In the genomic region with DNA sequence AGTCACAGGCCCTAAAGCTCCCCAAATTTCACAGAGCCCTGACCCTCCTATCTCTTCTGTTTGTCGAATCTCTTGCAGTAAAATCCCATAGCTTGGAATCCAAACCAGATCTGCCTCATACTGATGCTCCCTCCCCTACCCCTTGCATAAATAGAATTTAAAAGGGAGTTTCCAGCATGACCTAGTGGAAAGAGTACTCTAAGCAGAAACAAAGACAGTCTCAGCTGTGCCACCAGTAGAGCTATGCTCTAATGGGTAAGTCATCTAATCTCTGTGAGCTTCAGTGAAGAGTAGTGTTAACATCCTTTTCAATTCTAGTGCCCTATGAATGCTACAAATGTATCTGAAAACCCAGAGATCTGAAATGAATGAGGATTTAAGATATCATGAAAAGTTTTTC, we compare ENCODE assay signal across 2 cellular contexts.
TF ChIP-seq lines count a peak whose summit lies in the region.

No MANE protein-coding gene starts in this region.

TF ChIP-seq in GM23338, 12 proteins besides CTCF, POLR2A, EP300 and RAD21 (continued from another document):
- TF ChIP-seq, protein P1, sequence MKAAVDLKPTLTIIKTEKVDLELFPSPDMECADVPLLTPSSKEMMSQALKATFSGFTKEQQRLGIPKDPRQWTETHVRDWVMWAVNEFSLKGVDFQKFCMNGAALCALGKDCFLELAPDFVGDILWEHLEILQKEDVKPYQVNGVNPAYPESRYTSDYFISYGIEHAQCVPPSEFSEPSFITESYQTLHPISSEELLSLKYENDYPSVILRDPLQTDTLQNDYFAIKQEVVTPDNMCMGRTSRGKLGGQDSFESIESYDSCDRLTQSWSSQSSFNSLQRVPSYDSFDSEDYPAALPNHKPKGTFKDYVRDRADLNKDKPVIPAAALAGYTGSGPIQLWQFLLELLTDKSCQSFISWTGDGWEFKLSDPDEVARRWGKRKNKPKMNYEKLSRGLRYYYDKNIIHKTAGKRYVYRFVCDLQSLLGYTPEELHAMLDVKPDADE (IDR thresholded peaks at IDR 0.05): no peak
- TF ChIP-seq NANOG (IDR thresholded peaks at IDR 0.05; ENCODE audit: borderline replicate concordance) (no peak), STAT1 (IDR thresholded peaks at IDR 0.05; ENCODE audit: unreplicated experiment) (no peak), ZNF114 (CRISPR knock-in tag; IDR thresholded peaks at IDR 0.05) (no peak), EZH2phosphoT487 (IDR thresholded peaks at IDR 0.05; ENCODE audit: unreplicated experiment) (no peak), JUNB (IDR thresholded peaks at IDR 0.05; ENCODE audit: unreplicated experiment) (no peak), CREB1 (CRISPR knock-in tag; IDR thresholded peaks at IDR 0.05; ENCODE audit: low read depth) (no peak), ZNF331 (CRISPR knock-in tag; IDR thresholded peaks at IDR 0.05; ENCODE audit: low read depth) (no peak)
- TF ChIP-seq, protein P2, sequence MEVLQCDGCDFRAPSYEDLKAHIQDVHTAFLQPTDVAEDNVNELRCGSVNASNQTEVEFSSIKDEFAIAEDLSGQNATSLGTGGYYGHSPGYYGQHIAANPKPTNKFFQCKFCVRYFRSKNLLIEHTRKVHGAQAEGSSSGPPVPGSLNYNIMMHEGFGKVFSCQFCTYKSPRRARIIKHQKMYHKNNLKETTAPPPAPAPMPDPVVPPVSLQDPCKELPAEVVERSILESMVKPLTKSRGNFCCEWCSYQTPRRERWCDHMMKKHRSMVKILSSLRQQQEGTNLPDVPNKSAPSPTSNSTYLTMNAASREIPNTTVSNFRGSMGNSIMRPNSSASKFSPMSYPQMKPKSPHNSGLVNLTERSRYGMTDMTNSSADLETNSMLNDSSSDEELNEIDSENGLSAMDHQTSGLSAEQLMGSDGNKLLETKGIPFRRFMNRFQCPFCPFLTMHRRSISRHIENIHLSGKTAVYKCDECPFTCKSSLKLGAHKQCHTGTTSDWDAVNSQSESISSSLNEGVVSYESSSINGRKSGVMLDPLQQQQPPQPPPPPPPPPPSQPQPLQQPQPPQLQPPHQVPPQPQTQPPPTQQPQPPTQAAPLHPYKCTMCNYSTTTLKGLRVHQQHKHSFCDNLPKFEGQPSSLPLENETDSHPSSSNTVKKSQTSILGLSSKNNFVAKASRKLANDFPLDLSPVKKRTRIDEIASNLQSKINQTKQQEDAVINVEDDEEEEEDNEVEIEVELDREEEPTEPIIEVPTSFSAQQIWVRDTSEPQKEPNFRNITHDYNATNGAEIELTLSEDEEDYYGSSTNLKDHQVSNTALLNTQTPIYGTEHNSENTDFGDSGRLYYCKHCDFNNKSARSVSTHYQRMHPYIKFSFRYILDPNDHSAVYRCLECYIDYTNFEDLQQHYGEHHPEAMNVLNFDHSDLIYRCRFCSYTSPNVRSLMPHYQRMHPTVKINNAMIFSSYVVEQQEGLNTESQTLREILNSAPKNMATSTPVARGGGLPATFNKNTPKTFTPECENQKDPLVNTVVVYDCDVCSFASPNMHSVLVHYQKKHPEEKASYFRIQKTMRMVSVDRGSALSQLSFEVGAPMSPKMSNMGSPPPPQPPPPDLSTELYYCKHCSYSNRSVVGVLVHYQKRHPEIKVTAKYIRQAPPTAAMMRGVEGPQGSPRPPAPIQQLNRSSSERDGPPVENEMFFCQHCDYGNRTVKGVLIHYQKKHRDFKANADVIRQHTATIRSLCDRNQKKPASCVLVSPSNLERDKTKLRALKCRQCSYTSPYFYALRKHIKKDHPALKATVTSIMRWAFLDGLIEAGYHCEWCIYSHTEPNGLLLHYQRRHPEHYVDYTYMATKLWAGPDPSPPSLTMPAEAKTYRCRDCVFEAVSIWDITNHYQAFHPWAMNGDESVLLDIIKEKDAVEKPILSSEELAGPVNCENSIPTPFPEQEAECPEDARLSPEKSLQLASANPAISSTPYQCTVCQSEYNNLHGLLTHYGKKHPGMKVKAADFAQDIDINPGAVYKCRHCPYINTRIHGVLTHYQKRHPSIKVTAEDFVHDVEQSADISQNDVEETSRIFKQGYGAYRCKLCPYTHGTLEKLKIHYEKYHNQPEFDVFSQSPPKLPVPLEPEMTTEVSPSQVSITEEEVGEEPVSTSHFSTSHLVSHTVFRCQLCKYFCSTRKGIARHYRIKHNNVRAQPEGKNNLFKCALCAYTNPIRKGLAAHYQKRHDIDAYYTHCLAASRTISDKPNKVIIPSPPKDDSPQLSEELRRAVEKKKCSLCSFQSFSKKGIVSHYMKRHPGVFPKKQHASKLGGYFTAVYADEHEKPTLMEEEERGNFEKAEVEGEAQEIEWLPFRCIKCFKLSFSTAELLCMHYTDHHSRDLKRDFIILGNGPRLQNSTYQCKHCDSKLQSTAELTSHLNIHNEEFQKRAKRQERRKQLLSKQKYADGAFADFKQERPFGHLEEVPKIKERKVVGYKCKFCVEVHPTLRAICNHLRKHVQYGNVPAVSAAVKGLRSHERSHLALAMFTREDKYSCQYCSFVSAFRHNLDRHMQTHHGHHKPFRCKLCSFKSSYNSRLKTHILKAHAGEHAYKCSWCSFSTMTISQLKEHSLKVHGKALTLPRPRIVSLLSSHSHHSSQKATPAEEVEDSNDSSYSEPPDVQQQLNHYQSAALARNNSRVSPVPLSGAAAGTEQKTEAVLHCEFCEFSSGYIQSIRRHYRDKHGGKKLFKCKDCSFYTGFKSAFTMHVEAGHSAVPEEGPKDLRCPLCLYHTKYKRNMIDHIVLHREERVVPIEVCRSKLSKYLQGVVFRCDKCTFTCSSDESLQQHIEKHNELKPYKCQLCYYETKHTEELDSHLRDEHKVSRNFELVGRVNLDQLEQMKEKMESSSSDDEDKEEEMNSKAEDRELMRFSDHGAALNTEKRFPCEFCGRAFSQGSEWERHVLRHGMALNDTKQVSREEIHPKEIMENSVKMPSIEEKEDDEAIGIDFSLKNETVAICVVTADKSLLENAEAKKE (CRISPR knock-in tag; IDR thresholded peaks at IDR 0.05): no peak
- TF ChIP-seq, protein P3, sequence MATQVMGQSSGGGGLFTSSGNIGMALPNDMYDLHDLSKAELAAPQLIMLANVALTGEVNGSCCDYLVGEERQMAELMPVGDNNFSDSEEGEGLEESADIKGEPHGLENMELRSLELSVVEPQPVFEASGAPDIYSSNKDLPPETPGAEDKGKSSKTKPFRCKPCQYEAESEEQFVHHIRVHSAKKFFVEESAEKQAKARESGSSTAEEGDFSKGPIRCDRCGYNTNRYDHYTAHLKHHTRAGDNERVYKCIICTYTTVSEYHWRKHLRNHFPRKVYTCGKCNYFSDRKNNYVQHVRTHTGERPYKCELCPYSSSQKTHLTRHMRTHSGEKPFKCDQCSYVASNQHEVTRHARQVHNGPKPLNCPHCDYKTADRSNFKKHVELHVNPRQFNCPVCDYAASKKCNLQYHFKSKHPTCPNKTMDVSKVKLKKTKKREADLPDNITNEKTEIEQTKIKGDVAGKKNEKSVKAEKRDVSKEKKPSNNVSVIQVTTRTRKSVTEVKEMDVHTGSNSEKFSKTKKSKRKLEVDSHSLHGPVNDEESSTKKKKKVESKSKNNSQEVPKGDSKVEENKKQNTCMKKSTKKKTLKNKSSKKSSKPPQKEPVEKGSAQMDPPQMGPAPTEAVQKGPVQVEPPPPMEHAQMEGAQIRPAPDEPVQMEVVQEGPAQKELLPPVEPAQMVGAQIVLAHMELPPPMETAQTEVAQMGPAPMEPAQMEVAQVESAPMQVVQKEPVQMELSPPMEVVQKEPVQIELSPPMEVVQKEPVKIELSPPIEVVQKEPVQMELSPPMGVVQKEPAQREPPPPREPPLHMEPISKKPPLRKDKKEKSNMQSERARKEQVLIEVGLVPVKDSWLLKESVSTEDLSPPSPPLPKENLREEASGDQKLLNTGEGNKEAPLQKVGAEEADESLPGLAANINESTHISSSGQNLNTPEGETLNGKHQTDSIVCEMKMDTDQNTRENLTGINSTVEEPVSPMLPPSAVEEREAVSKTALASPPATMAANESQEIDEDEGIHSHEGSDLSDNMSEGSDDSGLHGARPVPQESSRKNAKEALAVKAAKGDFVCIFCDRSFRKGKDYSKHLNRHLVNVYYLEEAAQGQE (IDR thresholded peaks at IDR 0.05; ENCODE audit: unreplicated experiment): no peak
TF ChIP-seq in GM23338: peak in this region for 0.

TF ChIP-seq in WTC11, 78 proteins besides CTCF, POLR2A, EP300 and RAD21 (continued from another document):
- TF ChIP-seq, protein P4, sequence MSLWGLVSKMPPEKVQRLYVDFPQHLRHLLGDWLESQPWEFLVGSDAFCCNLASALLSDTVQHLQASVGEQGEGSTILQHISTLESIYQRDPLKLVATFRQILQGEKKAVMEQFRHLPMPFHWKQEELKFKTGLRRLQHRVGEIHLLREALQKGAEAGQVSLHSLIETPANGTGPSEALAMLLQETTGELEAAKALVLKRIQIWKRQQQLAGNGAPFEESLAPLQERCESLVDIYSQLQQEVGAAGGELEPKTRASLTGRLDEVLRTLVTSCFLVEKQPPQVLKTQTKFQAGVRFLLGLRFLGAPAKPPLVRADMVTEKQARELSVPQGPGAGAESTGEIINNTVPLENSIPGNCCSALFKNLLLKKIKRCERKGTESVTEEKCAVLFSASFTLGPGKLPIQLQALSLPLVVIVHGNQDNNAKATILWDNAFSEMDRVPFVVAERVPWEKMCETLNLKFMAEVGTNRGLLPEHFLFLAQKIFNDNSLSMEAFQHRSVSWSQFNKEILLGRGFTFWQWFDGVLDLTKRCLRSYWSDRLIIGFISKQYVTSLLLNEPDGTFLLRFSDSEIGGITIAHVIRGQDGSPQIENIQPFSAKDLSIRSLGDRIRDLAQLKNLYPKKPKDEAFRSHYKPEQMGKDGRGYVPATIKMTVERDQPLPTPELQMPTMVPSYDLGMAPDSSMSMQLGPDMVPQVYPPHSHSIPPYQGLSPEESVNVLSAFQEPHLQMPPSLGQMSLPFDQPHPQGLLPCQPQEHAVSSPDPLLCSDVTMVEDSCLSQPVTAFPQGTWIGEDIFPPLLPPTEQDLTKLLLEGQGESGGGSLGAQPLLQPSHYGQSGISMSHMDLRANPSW (CRISPR knock-in tag; conservative IDR thresholded peaks at IDR 0.05; ENCODE audit: low read depth): no peak
- no peak for TF ChIP-seq ESRRA (CRISPR knock-in tag; IDR thresholded peaks at IDR 0.05; ENCODE audit: borderline replicate concordance)
- no peak for TF ChIP-seq ZNF317 (CRISPR knock-in tag; IDR thresholded peaks at IDR 0.05; ENCODE audit: borderline replicate concordance, low read depth)
